Comparison of ENCODE assay signal across 8 cellular contexts in the genomic region with DNA sequence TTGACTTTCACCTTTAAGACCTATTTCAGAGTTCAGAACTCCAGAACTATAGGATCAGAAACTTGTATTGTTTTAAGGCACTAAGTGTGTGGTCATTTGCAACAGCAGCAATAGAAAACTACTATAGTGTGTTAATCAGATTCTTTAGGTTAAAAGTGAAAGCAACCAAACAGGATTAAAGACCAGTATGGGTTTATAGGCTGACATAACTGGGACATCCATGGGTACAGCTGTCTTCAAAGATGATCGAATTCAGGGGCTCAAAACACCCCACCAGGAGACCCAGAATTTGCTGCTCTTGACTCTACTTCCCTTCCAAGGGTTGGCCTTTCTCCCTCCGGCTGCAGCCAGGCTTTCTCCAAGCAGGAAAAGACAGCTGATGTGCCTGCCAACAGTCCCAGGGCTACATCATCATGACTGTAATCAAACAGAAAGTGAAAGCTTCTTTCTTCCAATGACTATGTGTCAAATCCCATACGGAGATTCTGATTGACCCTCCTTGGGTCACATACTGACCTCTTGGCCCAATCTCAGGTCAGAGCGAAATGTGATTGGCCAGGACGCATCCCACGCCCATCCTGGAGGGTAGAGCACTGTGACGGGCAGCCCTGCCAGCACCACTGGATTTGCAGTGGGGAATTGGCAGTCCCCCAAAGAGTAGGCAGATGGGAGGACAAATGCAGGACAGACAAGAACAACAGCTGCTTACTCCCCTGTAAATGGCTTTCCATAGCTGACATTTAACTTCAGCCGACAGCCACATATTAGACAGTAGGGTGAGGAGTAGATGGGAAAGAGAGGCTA. TPM values are rescaled to one million over a fixed set of nuclear protein-coding genes. Genes with fewer than 3 reads are reported as not detected.
DNase-seq lines count a peak whose midpoint lies in the region; ATAC-seq, FAIRE-seq and TF ChIP-seq lines count a peak whose summit lies in the region.

No MANE protein-coding gene starts in this region.

- no peak overlapping the region for H3K23ac ChIP-seq in mesenchymal stem cell (ENCODE audit: low read length in 2 of 2)

- H4K20me1 ChIP-seq in OCI-LY7 (ENCODE audit: insufficient read depth, low read length) = no peaks in the 10 kb centered on the region

- H3K4me2 ChIP-seq in OCI-LY7 (ENCODE audit: low read length) = peak overlapping the region; percentile 58
- no peak overlapping the region for H3K4me2 ChIP-seq in mesenchymal stem cell (ENCODE audit: low read length, poor library complexity, severe bottlenecking)

- CTCF ChIA-PET in OCI-LY7 (lab: Charles Lee; ENCODE audit: unreplicated experiment) = no interaction called here

- H3K14ac ChIP-seq in mesenchymal stem cell (ENCODE audit: low read length in 2 of 2) = no peak overlapping the region

- TF ChIP-seq CTCF in OCI-LY7 (conservative IDR thresholded peaks at IDR 0.05; ENCODE audit: low read length) (no peak), choroid plexus epithelial cell (conservative IDR thresholded peaks at IDR 0.05; ENCODE audit: low read depth, low read length) (no peak), transverse colon (IDR thresholded peaks at IDR 0.05) (no peak), mesothelial cell of epicardium (IDR thresholded peaks at IDR 0.05; ENCODE audit: unreplicated experiment) (no peak)

- peak overlapping the region; percentile 68 for H2AFZ ChIP-seq in OCI-LY7 (ENCODE audit: low read length)
- peak overlapping the region; percentile 6 for H2AFZ ChIP-seq in mesenchymal stem cell (ENCODE audit: low read depth, low read length)

- no peaks in the 10 kb centered on the region for H3K9me3 ChIP-seq in OCI-LY7 (ENCODE audit: low read length)
- no peaks in the 10 kb centered on the region for H3K9me3 ChIP-seq in mesenchymal stem cell (ENCODE audit: control insufficient read depth, low read length)
- no peaks in the 10 kb centered on the region for H3K9me3 ChIP-seq in transverse colon

- no TSS peak for BruUV-seq in OCI-LY7 (replicated peaks; lab: Mats Ljungman, UMichigan)

- no peak overlapping the region for H2BK120ac ChIP-seq in mesenchymal stem cell (ENCODE audit: low read depth, low read length)

- no peak overlapping the region for H2BK15ac ChIP-seq in mesenchymal stem cell (ENCODE audit: low read depth, poor library complexity, severe bottlenecking)

- H3K4ac ChIP-seq in mesenchymal stem cell (ENCODE audit: low read depth in 1 of 2, low read length in 2 of 2) = no peak overlapping the region

- H3K36me3 ChIP-seq in OCI-LY7 (ENCODE audit: insufficient read depth, low read length) (no peaks in the 10 kb centered on the region), mesenchymal stem cell (ENCODE audit: control insufficient read depth in 1 of 2, insufficient read depth in 2 of 2, low read depth in 1 of 2, low read length in 2 of 2) (no peaks in the 10 kb centered on the region), transverse colon (no peaks in the 10 kb centered on the region)

- H3K9me3 Mint-ChIP-seq in mesothelial cell of epicardium = no peaks in the 10 kb centered on the region

- no peaks in the 10 kb centered on the region for H3K27me3 ChIP-seq in mesenchymal stem cell (ENCODE audit: control insufficient read depth in 1 of 2, insufficient read depth in 1 of 2, low read length in 2 of 2)
- H3K27me3 ChIP-seq in transverse colon = no peaks in the 10 kb centered on the region

- intact Hi-C loops in OCI-LY7 (cut with micrococcal nuclease; ENCODE audit: unreplicated experiment) = no loop called here
- intact Hi-C loops in transverse colon (cut with DNase I; ENCODE audit: low total_unique reads) = no loop called here

- H2AK5ac ChIP-seq in mesenchymal stem cell (ENCODE audit: low read length, severe bottlenecking) = no peak overlapping the region

- TF ChIP-seq EP300 in transverse colon (IDR thresholded peaks at IDR 0.05; ENCODE audit: low read depth) = no peak

- 85% methylated on average over 7 of the region's 8 CpGs for WGBS in mesenchymal stem cell
- WGBS in transverse colon (ENCODE audit: low coverage in 1 of 2), 2 donors = 26% methylated on average over 8 of the region's 8 CpGs; no CpG with 5 or more reads in 1 of the 2 donors

- H4K8ac ChIP-seq in mesenchymal stem cell (ENCODE audit: low read length) = peak overlapping the region; percentile 4

- H3K4me1 Mint-ChIP-seq in mesothelial cell of epicardium = peaks cover 4% of the 10 kb centered on the region

- H3K79me2 ChIP-seq in OCI-LY7 (ENCODE audit: insufficient read depth, low read depth, low read length) = no peaks in the 10 kb centered on the region

- TF ChIP-seq POLR2A in transverse colon (IDR thresholded peaks at IDR 0.05) = no peak

- H3K27ac Mint-ChIP-seq in mesothelial cell of epicardium = no peak overlapping the region

- H3K9me2 ChIP-seq in OCI-LY7 (ENCODE audit: insufficient read depth, low read length) = no peaks in the 10 kb centered on the region

- H2BK12ac ChIP-seq in mesenchymal stem cell (ENCODE audit: low read length in 2 of 2) = peak overlapping the region in 1 of 2 experiments; percentile 0

- H3K18ac ChIP-seq in mesenchymal stem cell (ENCODE audit: low read depth in 1 of 2, low read length in 2 of 2) = peak overlapping the region in 1 of 2 experiments; percentile 1

- H3K4me3 ChIP-seq in OCI-LY7 (ENCODE audit: low read depth, low read length, poor library complexity, severe bottlenecking) (peak overlapping the region; percentile 12), choroid plexus epithelial cell (ENCODE audit: low read depth, low read length) (peak overlapping the region; percentile 48), mesenchymal stem cell (ENCODE audit: insufficient read depth in 1 of 2, low read depth in 1 of 2, low read length in 2 of 2) (peak overlapping the region in 1 of 2 experiments; percentile 80), transverse colon (peak overlapping the region in 3 of 4 donors; percentile 12 to 42 (median 29))

- POLR2A ChIA-PET in OCI-LY7 (lab: Charles Lee) = no interaction called here

- H3K4me1 ChIP-seq in OCI-LY7 (ENCODE audit: insufficient read depth, low read length, poor library complexity, severe bottlenecking) (peaks cover 6% of the 10 kb centered on the region), mesenchymal stem cell (ENCODE audit: control insufficient read depth, insufficient read depth, low read depth, low read length) (peaks cover 5% of the 10 kb centered on the region), transverse colon (peaks cover 0 to 9% (median 7%) of the 10 kb centered on the region in 4 donors)

- peak overlapping the region; percentile 90 for H3K9ac ChIP-seq in mesenchymal stem cell (ENCODE audit: low read length)

- H3K27ac ChIP-seq in OCI-LY7 (ENCODE audit: low read depth, low read length, poor library complexity, severe bottlenecking) (no peak overlapping the region), mesenchymal stem cell (ENCODE audit: low read length, poor library complexity, severe bottlenecking) (no peak overlapping the region), transverse colon (peak overlapping the region; percentile 35 to 78 (median 58))

- no peak overlapping the region for H3K4me3 Mint-ChIP-seq in mesothelial cell of epicardium

- H3K36me3 Mint-ChIP-seq in mesothelial cell of epicardium = no peaks in the 10 kb centered on the region

- peak; percentile 48 for FAIRE-seq in GM19239 (lab: Jason Lieb, UNC)

- in situ Hi-C loops in transverse colon (cut with MboI; ENCODE audit: low pct_ligation_motif_present in 1 of 4, low pct_unique_long_range_greater_than_20kb in 1 of 4, low sequenced_read_pairs in 3 of 4) = no loop called here

- no peaks in the 10 kb centered on the region for H3K79me1 ChIP-seq in mesenchymal stem cell (replicated peaks; ENCODE audit: low read length, poor library complexity, severe bottlenecking)

- H4K91ac ChIP-seq in mesenchymal stem cell (ENCODE audit: low read length) = peak overlapping the region; percentile 30

- H3K27me3 Mint-ChIP-seq in mesothelial cell of epicardium (ENCODE audit: low read depth) = no peaks in the 10 kb centered on the region

- DNase-seq in GM19239 (ENCODE audit: insufficient read length, low spot score) (no peak), OCI-LY7 (ENCODE audit: low spot score) (no peak), choroid plexus epithelial cell (ENCODE audit: low read depth) (peak; percentile 62), mesenchymal stem cell (peak; percentile 61), transverse colon (peak; percentile 50), mesothelial cell of epicardium (ENCODE audit: low spot score in 2 of 2, unreplicated experiment in 2 of 2) (no peak)
- DNase-seq in NK-92 treated with Interleukin-12 subunit alpha and Interleukin-12 subunit beta, amount 100 ng/mL, for 24 hours (lab: John Stamatoyannopoulos, UW) = no peak

- no peak for ATAC-seq in HG03469 (IDR thresholded peaks at IDR 0.05; ENCODE audit: unreplicated experiment)

- H2BK5ac ChIP-seq in mesenchymal stem cell (ENCODE audit: low read depth, low read length, poor library complexity, severe bottlenecking) = no peak overlapping the region

RNA-seq across cellular contexts. Expression of gene RNF7, which starts 51.4 kb away (rescaled TPM):
- total RNA-seq in OCI-LY7 (2014; rRNA removed; shearing (Covaris generic)) = 36.3 and 47.3 TPM in 2 replicates
- total RNA-seq in OCI-LY7 (2022) (74.2 and 81.3 TPM in 2 replicates), transverse colon (100 to 1,000 TPM in 1 of 4 donors, 10 to 100 TPM in 3; 23.7 to 122 (median 58.5) TPM), mesothelial cell of epicardium (94.3 to 100 TPM (median 95.6 TPM) in 3 replicates)
- 196 TPM for polyA plus RNA-seq in mesenchymal stem cell (2013, experiment 1 of 2)
- 206 TPM for polyA plus RNA-seq in mesenchymal stem cell (2013, experiment 2 of 2)

Comparison
In these comparisons a context has a peak if more than half of its experiments do, and no peak if none do; other contexts are left out.
1. DNase-seq: peak in choroid plexus epithelial cell (single experiment), mesenchymal stem cell (single experiment) and transverse colon (single experiment); none in GM19239 (single experiment), OCI-LY7 (single experiment), NK-92 treated with Interleukin-12 subunit alpha and Interleukin-12 subunit beta, amount 100 ng/mL, for 24 hours (single experiment) and mesothelial cell of epicardium (0 of 2).
2. H3K27ac ChIP-seq: peak in transverse colon (4 of 4); none in OCI-LY7 (single experiment) and mesenchymal stem cell (single experiment).